Comparison of ENCODE assay signal across 8 cellular contexts in genomic region chr20:5950271-5951031, GRCh38. TPM values are rescaled to one million over a fixed set of nuclear protein-coding genes. Genes with fewer than 3 reads are reported as not detected.
DNase-seq lines count a peak whose midpoint lies in the region; ATAC-seq, FAIRE-seq and TF ChIP-seq lines count a peak whose summit lies in the region.

MCM8 (plus strand) TSS chr20:5950652; CDS start chr20:5952016, 1,364 bp downstream.
A gene with protein sequence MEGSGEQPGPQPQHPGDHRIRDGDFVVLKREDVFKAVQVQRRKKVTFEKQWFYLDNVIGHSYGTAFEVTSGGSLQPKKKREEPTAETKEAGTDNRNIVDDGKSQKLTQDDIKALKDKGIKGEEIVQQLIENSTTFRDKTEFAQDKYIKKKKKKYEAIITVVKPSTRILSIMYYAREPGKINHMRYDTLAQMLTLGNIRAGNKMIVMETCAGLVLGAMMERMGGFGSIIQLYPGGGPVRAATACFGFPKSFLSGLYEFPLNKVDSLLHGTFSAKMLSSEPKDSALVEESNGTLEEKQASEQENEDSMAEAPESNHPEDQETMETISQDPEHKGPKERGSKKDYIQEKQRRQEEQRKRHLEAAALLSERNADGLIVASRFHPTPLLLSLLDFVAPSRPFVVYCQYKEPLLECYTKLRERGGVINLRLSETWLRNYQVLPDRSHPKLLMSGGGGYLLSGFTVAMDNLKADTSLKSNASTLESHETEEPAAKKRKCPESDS (minus strand): TSS chr20:5950533. CDS start chr20:5950405, 128 bp downstream.

- peaks cover 8 to 54% (median 26%) of the 10 kb centered on the region in 4 donors for H3K4me1 Mint-ChIP-seq in CD4-positive, CD25-positive, alpha-beta regulatory T cell

- H3K4me3 ChIP-seq in CD4-positive, CD25-positive, alpha-beta regulatory T cell (ENCODE audit: low read depth, low read length) = peak within 1 kb of the TSS; percentile 91
- peak within 1 kb of the TSS; percentile 67 to 85 (median 83) for H3K4me3 ChIP-seq in HepG2 (replicated peaks in 1 of 3; ENCODE audit: insufficient read depth in 1 of 3, low read depth in 2 of 3, low read length in 3 of 3)

- peak within 1 kb of the TSS; percentile 92 to 100 (median 98) for H3K4me3 Mint-ChIP-seq in CD4-positive, CD25-positive, alpha-beta regulatory T cell

- TF ChIP-seq RAD21 in HepG2 (CRISPR knock-in tag; IDR thresholded peaks at IDR 0.05) = peak; percentile 60

- POLR2A ChIA-PET in HepG2 (lab: Yijun Ruan, JAX) = interaction anchor here (0.6 to 1.0 kb wide), 2 partner anchors 143 to 172 kb away, joined by 3 to 4 read pairs; partner anchors contain the start of gene FERMT1

- H4K20me1 ChIP-seq in HepG2 (ENCODE audit: insufficient read depth, low read length) = no peaks in the 10 kb centered on the region

- peak; percentile 98 to 99 for ATAC-seq in CD4-positive, CD25-positive, alpha-beta regulatory T cell (ENCODE audit: low read depth in 2 of 2)
- peak; percentile 98 for ATAC-seq in GM19438 (IDR thresholded peaks at IDR 0.05; ENCODE audit: low read depth, unreplicated experiment)
- peak; percentile 96 for ATAC-seq in HG03571 (IDR thresholded peaks at IDR 0.05; ENCODE audit: unreplicated experiment)
- peak; percentile 99 for ATAC-seq in HepG2

- H3K27me3 Mint-ChIP-seq in CD4-positive, CD25-positive, alpha-beta regulatory T cell = peaks cover 5% of the 10 kb centered on the region

- under 1% methylated on average over 55 of the region's 61 CpGs for whole genome bisulfite sequencing in HepG2 (ENCODE audit: low lambda C conversion rate)

- TF ChIP-seq POLR2A in HepG2 (IDR thresholded peaks at IDR 0.05; ENCODE audit: insufficient read depth in 1 of 2, low read depth in 2 of 2, low read length in 2 of 2) = peak; percentile 86 to 92; a peak in 3 of 4 replicates

- H3K27ac ChIP-seq in CD4-positive, CD25-positive, alpha-beta regulatory T cell (ENCODE audit: insufficient read depth, low read length, poor library complexity, severe bottlenecking) = peak within 1 kb of the TSS; percentile 83
- peak within 1 kb of the TSS; percentile 82 for H3K27ac ChIP-seq in HepG2 (ENCODE audit: extremely low read length, insufficient read depth, low read length)

- no peaks in the 10 kb centered on the region for H3K9me3 ChIP-seq in CD4-positive, CD25-positive, alpha-beta regulatory T cell (ENCODE audit: control insufficient read depth in 2 of 2, low read length in 2 of 2)
- no peaks in the 10 kb centered on the region for H3K9me3 ChIP-seq in HepG2 (ENCODE audit: low read length)

- in situ Hi-C loops in HepG2 (cut with HindIII; ENCODE audit: extremely low pct_ligation_motif_present, low pct_unique_long_range_greater_than_20kb) = no loop called here

- no TSS peak for BruUV-seq in HepG2 (replicated peaks; lab: Mats Ljungman, UMichigan)

- peak within 1 kb of the TSS; percentile 89 for H3K4me2 ChIP-seq in HepG2 (ENCODE audit: low read depth, low read length)

- CTCF ChIA-PET in HepG2 (lab: Yijun Ruan, JAX; ENCODE audit: low intra/inter-chr PET ratio, low total read pairs) = no interaction called here

- peak; percentile 56 for TF ChIP-seq CTCF in HepG2 (CRISPR knock-in tag; IDR thresholded peaks at IDR 0.05)

- H3K27ac Mint-ChIP-seq in CD4-positive, CD25-positive, alpha-beta regulatory T cell = peak within 1 kb of the TSS; percentile 91 to 99 (median 96)

- intact Hi-C loops in HepG2 (cut with micrococcal nuclease; ENCODE audit: unreplicated experiment) = loop anchor here (1.0 kb wide), 2 partner anchors 53 to 124 kb away; no protein-coding TSS in a partner anchor

- FAIRE-seq in HepG2 (lab: Jason Lieb, UNC) = peak; percentile 95

- peak within 1 kb of the TSS; percentile 80 for H3K9ac ChIP-seq in HepG2 (ENCODE audit: insufficient read depth, low read depth, low read length)

- peaks cover 47% of the 10 kb centered on the region for H3K36me3 ChIP-seq in CD4-positive, CD25-positive, alpha-beta regulatory T cell (ENCODE audit: control insufficient read depth, insufficient read depth, low read length)
- H3K36me3 ChIP-seq in HepG2 (replicated peaks in 1 of 2; ENCODE audit: control insufficient read depth in 1 of 2, insufficient read depth in 2 of 2, low read length in 2 of 2) = peaks cover 10 to 55% of the 10 kb centered on the region in 2 experiments

- no peaks in the 10 kb centered on the region for H3K27me3 ChIP-seq in CD4-positive, CD25-positive, alpha-beta regulatory T cell (ENCODE audit: control insufficient read depth, insufficient read depth, low read length)
- no peaks in the 10 kb centered on the region; a peak in 1 of 5 replicates for H3K27me3 ChIP-seq in HepG2 (ENCODE audit: control insufficient read depth in 1 of 2, insufficient read depth in 2 of 2, low read length in 2 of 2)

- no peaks in the 10 kb centered on the region for H3K9me3 Mint-ChIP-seq in CD4-positive, CD25-positive, alpha-beta regulatory T cell

- peak in 1 of 2 experiments; percentile 34; a peak in 1 of 4 replicates for TF ChIP-seq EP300 in HepG2 (IDR thresholded peaks at IDR 0.05; ENCODE audit: low read depth in 2 of 2, low read length in 2 of 2)
- TF ChIP-seq EP300 in HepG2 (CRISPR knock-in tag; IDR thresholded peaks at IDR 0.05; ENCODE audit: borderline replicate concordance) = peak; percentile 81

- peak; percentile 94 to 98 (median 95) for DNase-seq in CD4-positive, CD25-positive, alpha-beta regulatory T cell
- DNase-seq in NCI-H774 (lab: John Stamatoyannopoulos, UW) (peak; percentile 95), dermis microvascular lymphatic vessel endothelial cell (ENCODE audit: low read depth in 2 of 2) (peak; percentile 92 to 98), HepG2 (ENCODE audit: low spot score) (peak; percentile 99)
- DNase-seq in activated CD4-positive, alpha-beta T cell treated with anti-CD3 and anti-CD28 coated beads, Interleukin-2, amount 50 U/mL, for 24 hours (ENCODE audit: low read depth in 1 of 2, low spot score in 1 of 2) = peak; percentile 88 to 95
- DNase-seq in stimulated activated CD4-positive, alpha-beta T cell treated with anti-CD3 and anti-CD28 coated beads, Interleukin-2, amount 100 ng/mL, for 48 hours = peak; percentile 94 to 97

- peak within 1 kb of the TSS; percentile 81 for H2AFZ ChIP-seq in HepG2 (ENCODE audit: low read length)

- H3K4me1 ChIP-seq in CD4-positive, CD25-positive, alpha-beta regulatory T cell (ENCODE audit: control insufficient read depth, insufficient read depth, low read length, poor library complexity, severe bottlenecking) = peaks cover 25% of the 10 kb centered on the region
- peaks cover 36% of the 10 kb centered on the region for H3K4me1 ChIP-seq in HepG2 (ENCODE audit: insufficient read depth, low read length)

- peaks cover 30% of the 10 kb centered on the region for H3K36me3 Mint-ChIP-seq in CD4-positive, CD25-positive, alpha-beta regulatory T cell

- H3K79me2 ChIP-seq in HepG2 (ENCODE audit: insufficient read depth, low read length) = peaks cover 39% of the 10 kb centered on the region

RNA-seq across cellular contexts. Expression of gene MCM8, which starts in this region (rescaled TPM):
- total RNA-seq in CD4-positive, CD25-positive, alpha-beta regulatory T cell = 6.4 TPM
- 1 to 10 TPM in 2 of 4 donors, under 1 TPM in 2; 0.52 to 1.7 (median 1.0) TPM for polyA plus RNA-seq in CD4-positive, CD25-positive, alpha-beta regulatory T cell
- 4.7 and 5.9 TPM in 2 replicates for total RNA-seq in dermis microvascular lymphatic vessel endothelial cell
- total RNA-seq in HepG2 (2016; rRNA removed; fragmentation: Illumina TruSeq; extraction: Trizol) = 59.3 and 91.2 TPM in 2 replicates
- total RNA-seq in HepG2 (2016; cell fraction: cytosol; rRNA removed; fragmentation: Illumina TruSeq; extraction: Trizol; ENCODE audit: low read depth) = 15.7 and 19.4 TPM in 2 replicates
- 56.1 and 90.3 TPM in 2 replicates for total RNA-seq in HepG2 (2016; cell fraction: insoluble cytoplasmic fraction; rRNA removed; fragmentation: Illumina TruSeq; extraction: Trizol)
- 31.1 and 31.6 TPM in 2 replicates for total RNA-seq in HepG2 (2016; cell fraction: membrane; rRNA removed; fragmentation: Illumina TruSeq; extraction: Trizol)
- total RNA-seq in HepG2 (2016; cell fraction: nucleus; rRNA removed; fragmentation: Illumina TruSeq; extraction: Trizol) = 37.2 and 42.4 TPM in 2 replicates
- 7.7 and 11.5 TPM in 2 replicates for polyA plus RNA-seq in HepG2 (2011; rRNA removed)
- 4.4 and 5.6 TPM in 2 replicates for polyA plus RNA-seq in HepG2 (2011; cell fraction: cytosol; rRNA removed)
- 4.2 and 4.6 TPM in 2 replicates for polyA plus RNA-seq in HepG2 (2011; cell fraction: nucleus; rRNA removed)
- 9.5 and 15.9 TPM in 2 replicates for polyA plus RNA-seq in HepG2 (2012)
- 2.3 and 2.4 TPM in 2 replicates for polyA plus RNA-seq in HepG2 (2016; cell fraction: cytosol; fragmentation: Illumina TruSeq; extraction: Trizol; ENCODE audit: low read depth)
- 54.6 and 61.4 TPM in 2 replicates for polyA plus RNA-seq in HepG2 (2016; cell fraction: insoluble cytoplasmic fraction; fragmentation: Illumina TruSeq; extraction: Trizol; ENCODE audit: low read depth)
- polyA plus RNA-seq in HepG2 (2016; cell fraction: membrane; fragmentation: Illumina TruSeq; extraction: Trizol; ENCODE audit: low read depth) = 8.8 and 9.4 TPM in 2 replicates
- polyA plus RNA-seq in HepG2 (2016; cell fraction: nucleus; fragmentation: Illumina TruSeq; extraction: Trizol; ENCODE audit: insufficient read depth, low read depth) = 34.3 and 37.9 TPM in 2 replicates
- polyA minus RNA-seq in HepG2 (2011; rRNA and poly(A)+ RNA removed; ENCODE audit: low replicate concordance) = 4.8 and 11.3 TPM in 2 replicates
- 7.7 and 10.4 TPM in 2 replicates for polyA minus RNA-seq in HepG2 (2011; cell fraction: cytosol; rRNA and poly(A)+ RNA removed)
- 11.6 and 11.7 TPM in 2 replicates for polyA minus RNA-seq in HepG2 (2011; cell fraction: nucleus; rRNA and poly(A)+ RNA removed)

RNA-seq across cellular contexts. Expression of the second gene that starts in this region (rescaled TPM):
- total RNA-seq in CD4-positive, CD25-positive, alpha-beta regulatory T cell = 13.5 TPM
- polyA plus RNA-seq in CD4-positive, CD25-positive, alpha-beta regulatory T cell = 10 to 100 TPM; 10.3 to 12.0 (median 11.2) TPM
- total RNA-seq in dermis microvascular lymphatic vessel endothelial cell (4.2 and 5.2 TPM in 2 replicates), HepG2 (2016; rRNA removed; fragmentation: Illumina TruSeq; extraction: Trizol) (37.8 and 51.1 TPM in 2 replicates)
- 3.2 and 4.1 TPM in 2 replicates for total RNA-seq in HepG2 (2016; cell fraction: cytosol; rRNA removed; fragmentation: Illumina TruSeq; extraction: Trizol; ENCODE audit: low read depth)
- total RNA-seq in HepG2 (2016; cell fraction: insoluble cytoplasmic fraction; rRNA removed; fragmentation: Illumina TruSeq; extraction: Trizol) = 36.1 and 50.1 TPM in 2 replicates
- 11.6 and 12.7 TPM in 2 replicates for total RNA-seq in HepG2 (2016; cell fraction: membrane; rRNA removed; fragmentation: Illumina TruSeq; extraction: Trizol)
- 19.1 and 21.2 TPM in 2 replicates for total RNA-seq in HepG2 (2016; cell fraction: nucleus; rRNA removed; fragmentation: Illumina TruSeq; extraction: Trizol)
- 8.9 and 10.5 TPM in 2 replicates for polyA plus RNA-seq in HepG2 (2011; rRNA removed)
- 6.0 and 8.6 TPM in 2 replicates for polyA plus RNA-seq in HepG2 (2011; cell fraction: cytosol; rRNA removed)
- 5.7 and 6.8 TPM in 2 replicates for polyA plus RNA-seq in HepG2 (2011; cell fraction: nucleus; rRNA removed)
- polyA plus RNA-seq in HepG2 (2012) = 14.7 and 17.7 TPM in 2 replicates
- polyA plus RNA-seq in HepG2 (2016; cell fraction: cytosol; fragmentation: Illumina TruSeq; extraction: Trizol; ENCODE audit: low read depth) = 2.6 and 2.9 TPM in 2 replicates
- polyA plus RNA-seq in HepG2 (2016; cell fraction: insoluble cytoplasmic fraction; fragmentation: Illumina TruSeq; extraction: Trizol; ENCODE audit: low read depth) = 50.0 and 54.7 TPM in 2 replicates
- 6.4 and 6.7 TPM in 2 replicates for polyA plus RNA-seq in HepG2 (2016; cell fraction: membrane; fragmentation: Illumina TruSeq; extraction: Trizol; ENCODE audit: low read depth)
- polyA plus RNA-seq in HepG2 (2016; cell fraction: nucleus; fragmentation: Illumina TruSeq; extraction: Trizol; ENCODE audit: insufficient read depth, low read depth) = 31.4 and 32.2 TPM in 2 replicates
- polyA minus RNA-seq in HepG2 (2011; rRNA and poly(A)+ RNA removed; ENCODE audit: low replicate concordance) = 2.2 and 4.1 TPM in 2 replicates
- polyA minus RNA-seq in HepG2 (2011; cell fraction: cytosol; rRNA and poly(A)+ RNA removed) = 7.7 and 7.9 TPM in 2 replicates
- 9.3 and 13.8 TPM in 2 replicates for polyA minus RNA-seq in HepG2 (2011; cell fraction: nucleus; rRNA and poly(A)+ RNA removed)

Comparison
In these comparisons a context has a peak if more than half of its experiments do, and no peak if none do; other contexts are left out.
1. Peak in every context shown above with its lines: DNase-seq, ATAC-seq, H3K4me3 ChIP-seq and H3K27ac ChIP-seq.